In the genomic region with DNA sequence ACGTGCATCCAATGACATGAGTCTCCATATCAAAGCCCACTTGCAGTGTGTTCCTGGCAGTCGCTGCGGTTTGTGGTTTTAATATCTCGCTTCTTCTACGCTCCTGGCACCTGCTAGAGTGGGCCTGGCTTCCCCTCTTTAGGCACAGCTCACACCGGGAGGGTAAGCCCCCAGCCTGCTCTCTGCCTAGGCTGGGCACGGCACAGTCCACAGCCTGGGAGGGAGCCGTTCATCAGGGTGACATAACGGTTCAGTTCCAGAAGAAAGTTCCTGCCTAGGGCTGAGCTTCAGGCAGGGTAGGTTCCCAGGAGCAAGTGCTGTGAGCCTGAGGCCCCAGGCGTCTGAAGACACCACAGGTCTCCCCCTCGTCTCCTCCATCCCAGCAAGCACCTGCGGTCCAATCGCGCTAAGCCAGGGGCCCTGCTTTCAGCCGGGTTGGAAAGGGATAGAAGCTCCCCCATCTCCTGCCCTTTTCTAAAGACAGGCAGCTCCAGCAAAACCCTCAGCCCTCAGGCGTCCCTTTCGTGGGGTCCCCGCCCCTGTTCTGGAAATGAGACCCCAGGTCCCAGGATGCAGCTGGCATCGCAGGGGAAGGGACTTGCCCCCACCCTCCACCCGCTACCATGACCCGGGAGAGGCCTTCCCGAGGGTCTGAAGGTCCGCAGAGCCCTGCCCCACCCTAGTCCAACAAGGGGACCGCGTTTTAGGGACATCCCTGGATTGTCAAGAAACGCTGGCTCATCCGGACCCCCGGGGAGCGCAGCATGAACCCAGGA, we compare ENCODE assay signal across 10 cellular contexts.
DNase-seq lines count a peak whose midpoint lies in the region; ATAC-seq and TF ChIP-seq lines count a peak whose summit lies in the region.
"Had no signal": no experiment of that assay in that cellular context is flagged by ENCODE, and none has a peak within 500 bp of the region (broad histone marks: within the 10 kb centered on the region; RNA-seq: fewer than 3 reads in every experiment).

No MANE protein-coding gene starts in this region.

- TF ChIP-seq CTCF in activated CD8-positive, alpha-beta T cell treated with anti-CD3 and anti-CD28 coated beads for 36 hours (IDR thresholded peaks at IDR 0.05) = no peak

- intact Hi-C loops in activated CD4-positive, alpha-beta memory T cell treated with anti-CD3 and anti-CD28 coated beads for 36 hours (cut with micrococcal nuclease) = loop anchor here (2.0 to 10.0 kb wide), 6 partner anchors 549 to 1556 kb away; no protein-coding TSS in a partner anchor
- intact Hi-C loops in activated CD8-positive, alpha-beta T cell treated with anti-CD3 and anti-CD28 coated beads for 36 hours (cut with micrococcal nuclease) = loop anchor here (10.0 kb wide), 1 partner anchor 1559 kb away; no protein-coding TSS in a partner anchor

- peaks cover 29% of the 10 kb centered on the region for H3K27me3 Mint-ChIP-seq in activated CD4-positive, alpha-beta memory T cell treated with anti-CD3 and anti-CD28 coated beads for 36 hours
- peaks cover 32% of the 10 kb centered on the region for H3K27me3 Mint-ChIP-seq in activated CD4-positive, alpha-beta memory T cell treated with anti-CD3 and anti-CD28 coated beads, Interleukin-2, amount 10 ng/mL, durations not matched to agents 7 days and 5 days
- H3K27me3 Mint-ChIP-seq in activated CD8-positive, alpha-beta T cell treated with anti-CD3 and anti-CD28 coated beads for 36 hours = peaks cover 32% of the 10 kb centered on the region
- H3K27me3 Mint-ChIP-seq in stimulated activated naive CD8-positive, alpha-beta T cell treated with anti-CD3 and anti-CD28 coated beads, Interleukin-15, amount 100 ng/mL, for 72 hours = peaks cover 66% of the 10 kb centered on the region

- CTCF ChIA-PET in activated CD4-positive, alpha-beta memory T cell treated with anti-CD3 and anti-CD28 coated beads for 36 hours (lab: Charles Lee) = interaction anchor here (0.6 to 3.8 kb wide), 25 partner anchors 10 to 1561 kb away, joined by 3 to 32 read pairs (median 4); no protein-coding TSS in a partner anchor
- CTCF ChIA-PET in activated CD4-positive, alpha-beta memory T cell treated with anti-CD3 and anti-CD28 coated beads, Interleukin-2, amount 10 ng/mL, durations not matched to agents 7 days and 5 days (lab: Charles Lee) = interaction anchor here (0.8 to 2.2 kb wide), 15 partner anchors 10 to 1541 kb away, joined by 3 to 15 read pairs (median 4); no protein-coding TSS in a partner anchor
- CTCF ChIA-PET in activated CD8-positive, alpha-beta T cell treated with anti-CD3 and anti-CD28 coated beads for 36 hours (lab: Charles Lee) = interaction anchor here (0.6 to 1.9 kb wide), 43 partner anchors 8 to 1556 kb away, joined by 3 to 13 read pairs (median 3); no protein-coding TSS in a partner anchor

- peak; percentile 89 for ATAC-seq in activated CD8-positive, alpha-beta T cell treated with anti-CD3 and anti-CD28 coated beads for 36 hours
- peak; percentile 80 for ATAC-seq in stimulated activated naive CD8-positive, alpha-beta T cell treated with anti-CD3 and anti-CD28 coated beads, Interleukin-15, amount 100 ng/mL, for 72 hours
- ATAC-seq in GM18907 (IDR thresholded peaks at IDR 0.05; ENCODE audit: unreplicated experiment) = no peak

- peaks cover 9% of the 10 kb centered on the region for H3K4me1 Mint-ChIP-seq in activated CD4-positive, alpha-beta memory T cell treated with anti-CD3 and anti-CD28 coated beads for 36 hours (ENCODE audit: low read depth)
- peaks cover 10% of the 10 kb centered on the region for H3K4me1 Mint-ChIP-seq in activated CD4-positive, alpha-beta memory T cell treated with anti-CD3 and anti-CD28 coated beads, Interleukin-2, amount 10 ng/mL, durations not matched to agents 7 days and 5 days
- H3K4me1 Mint-ChIP-seq in activated CD8-positive, alpha-beta T cell treated with anti-CD3 and anti-CD28 coated beads for 36 hours (ENCODE audit: low read depth) = peaks cover 13% of the 10 kb centered on the region
- H3K4me1 Mint-ChIP-seq in stimulated activated naive CD8-positive, alpha-beta T cell treated with anti-CD3 and anti-CD28 coated beads, Interleukin-15, amount 100 ng/mL, for 72 hours = peaks cover 20% of the 10 kb centered on the region

- no peaks in the 10 kb centered on the region for H3K9me3 Mint-ChIP-seq in activated CD4-positive, alpha-beta memory T cell treated with anti-CD3 and anti-CD28 coated beads for 36 hours
- H3K9me3 Mint-ChIP-seq in activated CD4-positive, alpha-beta memory T cell treated with anti-CD3 and anti-CD28 coated beads, Interleukin-2, amount 10 ng/mL, durations not matched to agents 7 days and 5 days = no peaks in the 10 kb centered on the region
- no peaks in the 10 kb centered on the region for H3K9me3 Mint-ChIP-seq in activated CD8-positive, alpha-beta T cell treated with anti-CD3 and anti-CD28 coated beads for 36 hours
- H3K9me3 Mint-ChIP-seq in stimulated activated naive CD8-positive, alpha-beta T cell treated with anti-CD3 and anti-CD28 coated beads, Interleukin-15, amount 100 ng/mL, for 72 hours = no peaks in the 10 kb centered on the region
- H3K9me3 Mint-ChIP-seq: activated naive CD4-positive, alpha-beta T cell treated with anti-CD3 and anti-CD28 coated beads, Interleukin-2, amount 50 U/mL, for 24 hours; IgD-negative memory B cell had no signal

- no peak overlapping the region for H3K4me3 Mint-ChIP-seq in activated CD4-positive, alpha-beta memory T cell treated with anti-CD3 and anti-CD28 coated beads for 36 hours
- H3K4me3 Mint-ChIP-seq in activated CD4-positive, alpha-beta memory T cell treated with anti-CD3 and anti-CD28 coated beads, Interleukin-2, amount 10 ng/mL, durations not matched to agents 7 days and 5 days = no peak overlapping the region
- H3K4me3 Mint-ChIP-seq in activated CD8-positive, alpha-beta T cell treated with anti-CD3 and anti-CD28 coated beads for 36 hours = no peak overlapping the region
- no peak overlapping the region for H3K4me3 Mint-ChIP-seq in stimulated activated naive CD8-positive, alpha-beta T cell treated with anti-CD3 and anti-CD28 coated beads, Interleukin-15, amount 100 ng/mL, for 72 hours

- DNase-seq in activated CD4-positive, alpha-beta memory T cell treated with anti-CD3 and anti-CD28 coated beads for 36 hours = peak; percentile 30
- no peak for DNase-seq in activated CD4-positive, alpha-beta memory T cell treated with anti-CD3 and anti-CD28 coated beads, Interleukin-2, amount 10 ng/mL, durations not matched to agents 7 days and 5 days
- DNase-seq in activated CD8-positive, alpha-beta T cell treated with anti-CD3 and anti-CD28 coated beads for 36 hours = peak; percentile 71
- DNase-seq in islet precursor cell (peak; percentile 28), HK-2 (ENCODE audit: unreplicated experiment) (no peak), NCI-H1436 (lab: John Stamatoyannopoulos, UW) (no peak)
- peak in 1 of 2 donors; percentile 18 for DNase-seq in stimulated activated naive CD8-positive, alpha-beta T cell treated with anti-CD3 and anti-CD28 coated beads, Interleukin-15, amount 100 ng/mL, for 72 hours

- no peaks in the 10 kb centered on the region for H3K36me3 Mint-ChIP-seq in activated CD4-positive, alpha-beta memory T cell treated with anti-CD3 and anti-CD28 coated beads for 36 hours
- no peaks in the 10 kb centered on the region for H3K36me3 Mint-ChIP-seq in activated CD4-positive, alpha-beta memory T cell treated with anti-CD3 and anti-CD28 coated beads, Interleukin-2, amount 10 ng/mL, durations not matched to agents 7 days and 5 days (ENCODE audit: low read depth)
- no peaks in the 10 kb centered on the region for H3K36me3 Mint-ChIP-seq in activated CD8-positive, alpha-beta T cell treated with anti-CD3 and anti-CD28 coated beads for 36 hours (ENCODE audit: low read depth)
- H3K36me3 Mint-ChIP-seq: activated naive CD4-positive, alpha-beta T cell treated with anti-CD3 and anti-CD28 coated beads, Interleukin-2, amount 50 U/mL, for 24 hours; IgD-negative memory B cell had no signal

- POLR2A ChIA-PET in activated CD4-positive, alpha-beta memory T cell treated with anti-CD3 and anti-CD28 coated beads for 36 hours (lab: Charles Lee) = no interaction called here
- POLR2A ChIA-PET in activated CD4-positive, alpha-beta memory T cell treated with anti-CD3 and anti-CD28 coated beads, Interleukin-2, amount 10 ng/mL, durations not matched to agents 7 days and 5 days (lab: Charles Lee) = interaction anchor here (1.0 kb wide), 1 partner anchor 22 kb away, joined by 3 read pairs; no protein-coding TSS in a partner anchor
- POLR2A ChIA-PET in activated CD8-positive, alpha-beta T cell treated with anti-CD3 and anti-CD28 coated beads for 36 hours (lab: Charles Lee) = no interaction called here

- H3K27ac Mint-ChIP-seq in activated CD4-positive, alpha-beta memory T cell treated with anti-CD3 and anti-CD28 coated beads for 36 hours = no peak overlapping the region
- no peak overlapping the region for H3K27ac Mint-ChIP-seq in activated CD4-positive, alpha-beta memory T cell treated with anti-CD3 and anti-CD28 coated beads, Interleukin-2, amount 10 ng/mL, durations not matched to agents 7 days and 5 days
- H3K27ac Mint-ChIP-seq in activated CD8-positive, alpha-beta T cell treated with anti-CD3 and anti-CD28 coated beads for 36 hours = no peak overlapping the region
- H3K27ac Mint-ChIP-seq in stimulated activated naive CD8-positive, alpha-beta T cell treated with anti-CD3 and anti-CD28 coated beads, Interleukin-15, amount 100 ng/mL, for 72 hours = no peak overlapping the region
- H3K27ac Mint-ChIP-seq: activated naive CD4-positive, alpha-beta T cell treated with anti-CD3 and anti-CD28 coated beads, Interleukin-2, amount 50 U/mL, for 24 hours had no signal

Comparison
In these comparisons a context has a peak if more than half of its experiments do, and no peak if none do; other contexts are left out.
1. DNase-seq: peak in activated CD4-positive, alpha-beta memory T cell treated with anti-CD3 and anti-CD28 coated beads for 36 hours (single experiment), activated CD8-positive, alpha-beta T cell treated with anti-CD3 and anti-CD28 coated beads for 36 hours (single experiment) and islet precursor cell (single experiment); none in activated CD4-positive, alpha-beta memory T cell treated with anti-CD3 and anti-CD28 coated beads, Interleukin-2, amount 10 ng/mL, durations not matched to agents 7 days and 5 days (single experiment), HK-2 (single experiment) and NCI-H1436 (single experiment).